ENCODE assay signal across 10 cellular contexts in the genomic region with DNA sequence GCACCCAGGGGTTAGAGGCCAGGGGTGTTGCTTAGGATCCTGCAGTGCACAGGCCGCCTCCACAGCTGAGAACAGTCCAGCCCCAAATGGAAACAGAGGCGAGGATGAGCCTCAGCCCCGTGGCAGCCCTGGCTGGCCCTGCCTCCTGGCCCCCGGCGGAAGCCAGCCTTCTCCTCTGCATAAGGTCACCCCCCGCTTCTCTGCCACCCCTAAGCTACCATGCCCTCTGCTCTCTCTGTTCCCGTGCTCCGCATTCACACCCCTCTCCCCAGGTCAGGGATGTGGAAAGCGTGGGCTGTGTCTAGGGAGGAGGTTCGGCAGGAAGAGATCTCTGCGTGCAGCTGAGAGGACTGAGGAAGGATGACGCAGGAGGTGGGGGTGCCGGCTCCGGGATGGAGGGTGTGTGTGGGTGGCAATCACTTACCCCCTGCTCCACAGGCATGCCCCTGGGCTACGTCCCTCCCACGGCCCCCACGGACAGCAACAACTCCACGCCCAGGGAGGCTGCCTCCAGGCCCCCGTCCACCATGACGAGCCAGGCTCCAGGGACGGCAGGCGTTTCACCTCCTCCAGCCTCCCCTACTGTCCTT. TPM values are rescaled to one million over a fixed set of nuclear protein-coding genes. Genes with fewer than 3 reads are reported as not detected.
DNase-seq lines count a peak whose midpoint lies in the region; ATAC-seq, FAIRE-seq and TF ChIP-seq lines count a peak whose summit lies in the region.
"Had no signal": no experiment of that assay in that cellular context is flagged by ENCODE, and none has a peak within 500 bp of the region (broad histone marks: within the 10 kb centered on the region; RNA-seq: fewer than 3 reads in every experiment).

No MANE protein-coding gene starts in this region.

- POLR2A ChIA-PET in RWPE1 (lab: Yijun Ruan, JAX; ENCODE audit: low non-redundant PET), result no interaction called here

- TF ChIP-seq CTCF in NB4 (IDR thresholded peaks at IDR 0.05; ENCODE audit: low read depth, low read length) (no peak), fibroblast of lung (conservative IDR thresholded peaks at IDR 0.05 in 1 of 2, IDR thresholded peaks at IDR 0.05 in 1 of 2; ENCODE audit: low read depth in 1 of 2, low read length in 2 of 2) (no peak), D721Med (IDR thresholded peaks at IDR 0.05; ENCODE audit: insufficient read depth, missing control alignments) (no peak), RWPE1 (conservative IDR thresholded peaks at IDR 0.05; ENCODE audit: low read depth) (no peak)

- no peak for FAIRE-seq in D721Med (lab: Jason Lieb, UNC)

- peak; percentile 60 for DNase-seq in NB4 (ENCODE audit: low read depth)
- DNase-seq in fibroblast of lung (ENCODE audit: low read depth in 2 of 2), result peak; percentile 36 to 51
- DNase-seq in stimulated activated naive CD8-positive, alpha-beta T cell treated with anti-CD3 and anti-CD28 coated beads, Interleukin-15, Interleukin-2, amounts not matched to agents 100 U/mL and 50 U/mL, for 24 hours, result no peak
- DNase-seq in amygdala (lab: John Stamatoyannopoulos, UW), result no peak
- DNase-seq in D721Med (ENCODE audit: insufficient read length, low spot score), result no peak
- DNase-seq in RWPE1 (ENCODE audit: low spot score), result no peak

- TF ChIP-seq POLR2A in NB4 (IDR thresholded peaks at IDR 0.05; ENCODE audit: extremely low read depth, insufficient read length), result no peak

- H4K20me1 ChIP-seq in fibroblast of lung (ENCODE audit: control insufficient read depth, extremely low read depth, insufficient read depth, low read length), result no peaks in the 10 kb centered on the region

- peak overlapping the region; percentile 74 for H3K4me2 ChIP-seq in fibroblast of lung (ENCODE audit: extremely low read depth, insufficient read depth, low read length)

- H3K9ac ChIP-seq in fibroblast of lung (ENCODE audit: insufficient read depth, low read length), result peak overlapping the region; percentile 68

- H3K4me3 ChIP-seq in NB4 (ENCODE audit: low read depth, low read length) (peak overlapping the region; percentile 16), fibroblast of lung (replicated peaks in 1 of 4; ENCODE audit: control extremely low read depth in 1 of 4, insufficient read depth in 1 of 4, low read depth in 3 of 4, low read length in 4 of 4) (peak overlapping the region; percentile 5 to 55 (median 28))

- no peak overlapping the region for H2AFZ ChIP-seq in fibroblast of lung (ENCODE audit: low read length)

- no peaks in the 10 kb centered on the region for H3K9me3 ChIP-seq in fibroblast of lung (ENCODE audit: control insufficient read depth, insufficient read depth, low read depth, low read length)

- no peaks in the 10 kb centered on the region for H3K27me3 ChIP-seq in fibroblast of lung (ENCODE audit: control insufficient read depth, insufficient read depth, low read length)

- H3K79me2 ChIP-seq in fibroblast of lung (ENCODE audit: control insufficient read depth, insufficient read depth, low read length), result peaks cover 8% of the 10 kb centered on the region

- H3K27ac ChIP-seq in fibroblast of lung (ENCODE audit: insufficient read depth, low read length), result peak overlapping the region; percentile 81
- no peak overlapping the region for H3K27ac ChIP-seq in RWPE1

- H3K36me3 ChIP-seq in fibroblast of lung (ENCODE audit: control insufficient read depth, insufficient read depth, low read length), result peaks cover 7% of the 10 kb centered on the region

- peak; percentile 61 for ATAC-seq in stimulated activated naive CD8-positive, alpha-beta T cell treated with anti-CD3 and anti-CD28 coated beads, Interleukin-15, Interleukin-2, amounts not matched to agents 100 U/mL and 50 U/mL, for 24 hours

- peaks cover 24% of the 10 kb centered on the region for H3K4me1 ChIP-seq in fibroblast of lung (ENCODE audit: control insufficient read depth, extremely low read depth, insufficient read depth, low read length)

- CTCF ChIA-PET in RWPE1 (lab: Yijun Ruan, JAX), result interaction anchor here (0.9 to 1.5 kb wide), 3 partner anchors 9 to 17 kb away, joined by 3 to 5 read pairs (median 5); partner anchors contain the start of gene ZNF628

RNA-seq across cellular contexts. Expression of gene SSC5D, which starts 6.0 kb away (rescaled TPM):
- total RNA-seq in fibroblast of lung, result 19.3 and 19.7 TPM in 2 replicates
- 2.1 and 3.0 TPM in 2 replicates for polyA plus RNA-seq in fibroblast of lung
- polyA plus RNA-seq in fibroblast of lung (2012), result 20.2 and 42.7 TPM in 2 replicates
- polyA minus RNA-seq in fibroblast of lung (ENCODE audit: low replicate concordance), result 8.9 and 28.3 TPM in 2 replicates

RNA-seq across cellular contexts. Expression of gene NAT14, which starts 9.3 kb away (rescaled TPM):
- 12.1 and 18.2 TPM in 2 replicates for total RNA-seq in fibroblast of lung
- polyA plus RNA-seq in fibroblast of lung, result 18.3 and 19.3 TPM in 2 replicates
- polyA plus RNA-seq in fibroblast of lung (2012), result 36.3 and 47.2 TPM in 2 replicates
- polyA minus RNA-seq in fibroblast of lung (ENCODE audit: low replicate concordance), result 15.7 and 40.5 TPM in 2 replicates

RNA-seq across cellular contexts. Expression of gene ZNF628, which starts 17.9 kb away (rescaled TPM):
- 0.77 and 1.3 TPM in 2 replicates for total RNA-seq in fibroblast of lung
- 0.49 and 0.86 TPM in 2 replicates for polyA plus RNA-seq in fibroblast of lung
- 3.0 and 4.4 TPM in 2 replicates for polyA plus RNA-seq in fibroblast of lung (2012)
- polyA minus RNA-seq in fibroblast of lung (ENCODE audit: low replicate concordance), result 1.1 and 1.5 TPM in 2 replicates

RNA-seq across cellular contexts. Expression of gene C19orf85, which starts 29.7 kb away (rescaled TPM):
- total RNA-seq in fibroblast of lung, result not detected in 2 replicates
- not detected in 2 replicates for polyA plus RNA-seq in fibroblast of lung
- polyA plus RNA-seq in fibroblast of lung (2012), result not detected in 2 replicates
- polyA minus RNA-seq in fibroblast of lung (ENCODE audit: low replicate concordance), result not detected in 2 replicates
- total RNA-seq: dermis microvascular lymphatic vessel endothelial cell; HT1080; progenitor cell of endocrine pancreas; T-helper 1 cell treated with Interleukin-12 subunit alpha and Interleukin-12 subunit beta and Interleukin-4 antibody, amounts not matched to agents 30 ng/mL and 1 ng/mL, for 36 hours had no signal

RNA-seq across cellular contexts. Expression of gene ISOC2, which starts 32.8 kb away (rescaled TPM):
- total RNA-seq in fibroblast of lung, result 34.2 and 35.5 TPM in 2 replicates
- 24.8 and 27.7 TPM in 2 replicates for polyA plus RNA-seq in fibroblast of lung
- polyA plus RNA-seq in fibroblast of lung (2012), result 47.5 and 61.6 TPM in 2 replicates
- polyA minus RNA-seq in fibroblast of lung (ENCODE audit: low replicate concordance), result 22.3 and 31.8 TPM in 2 replicates

Comparison
In these comparisons a context has a peak if more than half of its experiments do, and no peak if none do; other contexts are left out.
1. DNase-seq: peak in NB4 (single experiment) and fibroblast of lung (2 of 2); none in stimulated activated naive CD8-positive, alpha-beta T cell treated with anti-CD3 and anti-CD28 coated beads, Interleukin-15, Interleukin-2, amounts not matched to agents 100 U/mL and 50 U/mL, for 24 hours (single experiment), amygdala (0 of 56), D721Med (single experiment) and RWPE1 (single experiment).